In the genomic region with DNA sequence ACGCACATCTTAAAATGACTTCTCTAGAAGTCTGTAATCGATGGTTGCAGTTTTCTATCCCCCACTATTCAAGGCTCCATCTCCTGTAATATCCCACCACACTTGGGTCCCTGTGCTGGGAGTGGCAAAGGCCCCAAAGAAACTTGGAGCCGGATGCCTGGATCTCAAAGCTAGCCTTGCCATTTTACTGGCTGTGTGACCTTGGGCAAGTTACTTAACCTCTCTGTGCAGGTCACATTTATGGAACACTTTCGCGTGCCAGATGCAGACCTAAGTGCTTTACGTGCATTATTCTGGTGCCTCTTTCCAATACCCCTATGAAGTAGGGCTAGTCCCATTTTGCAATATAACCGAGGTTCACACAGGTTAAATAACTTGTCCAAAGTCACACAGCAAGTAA, we compare ENCODE assay signal across 26 cellular contexts.
DNase-seq lines count a peak whose midpoint lies in the region; ATAC-seq, FAIRE-seq and TF ChIP-seq lines count a peak whose summit lies in the region.
"Had no signal": no experiment of that assay in that cellular context is flagged by ENCODE, and none has a peak within 500 bp of the region (broad histone marks: within the 10 kb centered on the region; RNA-seq: fewer than 3 reads in every experiment).

No MANE protein-coding gene starts in this region.

- H2AFZ ChIP-seq in HepG2 (ENCODE audit: low read length) (no peak overlapping the region), K562 (ENCODE audit: low read depth, low read length) (no peak overlapping the region), H1 (ENCODE audit: low read length) (no peak overlapping the region)

- ATAC-seq in HepG2 (no peak), right lobe of liver (no peak), K562 (no peak)
- ATAC-seq in stimulated activated naive CD8-positive, alpha-beta T cell treated with anti-CD3 and anti-CD28 coated beads, Interleukin-15, amount 100 ng/mL, for 72 hours = no peak
- ATAC-seq: GM12878 had no signal

- no peak overlapping the region for H2BK5ac ChIP-seq in H1 (ENCODE audit: low read depth, low read length)

- H2BK15ac ChIP-seq in H1 (ENCODE audit: low read length) = no peak overlapping the region

- no peak overlapping the region for H2AK5ac ChIP-seq in H1 (ENCODE audit: low read depth, low read length)

- no peaks in the 10 kb centered on the region for H3K79me1 ChIP-seq in H1 (ENCODE audit: low read depth, low read length)

- H3K4me2 ChIP-seq in HepG2 (ENCODE audit: low read depth, low read length) (no peak overlapping the region), K562 (ENCODE audit: insufficient read depth, low read length) (no peak overlapping the region), H1 (ENCODE audit: insufficient read depth in 1 of 2, low read depth in 2 of 2, low read length in 2 of 2) (no peak overlapping the region)
- H3K4me2 ChIP-seq: BLaER1 had no signal

- H3K27me3 Mint-ChIP-seq in stimulated activated naive CD8-positive, alpha-beta T cell treated with anti-CD3 and anti-CD28 coated beads, Interleukin-15, amount 100 ng/mL, for 72 hours = peaks cover 31% of the 10 kb centered on the region

- H3K14ac ChIP-seq in H1 (ENCODE audit: insufficient read length) = no peak overlapping the region

- no peaks in the 10 kb centered on the region for H3K4me1 Mint-ChIP-seq in stimulated activated naive CD8-positive, alpha-beta T cell treated with anti-CD3 and anti-CD28 coated beads, Interleukin-15, amount 100 ng/mL, for 72 hours
- H3K4me1 Mint-ChIP-seq: CD14-positive monocyte; CD4-positive, alpha-beta memory T cell; CD4-positive, CD25-positive, alpha-beta regulatory T cell; CD8-positive, alpha-beta memory T cell had no signal

- H3K9me3 Mint-ChIP-seq in stimulated activated naive CD8-positive, alpha-beta T cell treated with anti-CD3 and anti-CD28 coated beads, Interleukin-15, amount 100 ng/mL, for 72 hours = no peaks in the 10 kb centered on the region
- H3K9me3 Mint-ChIP-seq: CD4-positive, alpha-beta memory T cell; CD4-positive, CD25-positive, alpha-beta regulatory T cell; CD8-positive, alpha-beta memory T cell had no signal

- no peak for TF ChIP-seq RAD21 in HepG2 (CRISPR knock-in tag; IDR thresholded peaks at IDR 0.05)
- TF ChIP-seq RAD21 in K562 (CRISPR knock-in tag; conservative IDR thresholded peaks at IDR 0.05 in 1 of 2, IDR thresholded peaks at IDR 0.05 in 1 of 2) = no peak
- TF ChIP-seq RAD21 in H1 (IDR thresholded peaks at IDR 0.05 in 1 of 2, conservative IDR thresholded peaks at IDR 0.05 in 1 of 2; ENCODE audit: low read depth in 2 of 2, low read length in 2 of 2) = no peak

- no peak overlapping the region for H3K27ac Mint-ChIP-seq in stimulated activated naive CD8-positive, alpha-beta T cell treated with anti-CD3 and anti-CD28 coated beads, Interleukin-15, amount 100 ng/mL, for 72 hours
- H3K27ac Mint-ChIP-seq: CD4-positive, alpha-beta memory T cell; CD4-positive, CD25-positive, alpha-beta regulatory T cell; CD8-positive, alpha-beta memory T cell had no signal

- CTCF ChIA-PET in HepG2 (lab: Yijun Ruan, JAX; ENCODE audit: low intra/inter-chr PET ratio, low total read pairs) (no interaction called here), K562 (lab: Yijun Ruan, JAX; ENCODE audit: low intra/inter-chr PET ratio) (no interaction called here), H1 (lab: Charles Lee; ENCODE audit: partially characterized antibody) (interaction anchor here (0.6 to 2.3 kb wide), 4 partner anchors 13 to 253 kb away, joined by 3 to 6 read pairs (median 4); no protein-coding TSS in a partner anchor)

- H3K9ac ChIP-seq in HepG2 (ENCODE audit: insufficient read depth, low read depth, low read length) (no peak overlapping the region), K562 (ENCODE audit: insufficient read depth in 1 of 2, low read depth in 2 of 2, low read length in 2 of 2) (no peak overlapping the region), H1 (replicated peaks in 1 of 4; ENCODE audit: extremely low read depth in 1 of 4, low read depth in 3 of 4, low read length in 3 of 4) (no peak overlapping the region)
- H3K9ac ChIP-seq: BLaER1 had no signal

- no peak overlapping the region for H2BK12ac ChIP-seq in H1 (ENCODE audit: low read depth, low read length)

- no peak overlapping the region for H3K18ac ChIP-seq in H1 (ENCODE audit: extremely low read depth, low read length)

- no peak overlapping the region for H2BK20ac ChIP-seq in H1 (ENCODE audit: low read length)

- no peak overlapping the region for H4K5ac ChIP-seq in H1 (ENCODE audit: insufficient read length, low read depth, low read length)

- peaks cover 2 to 47% of the 10 kb centered on the region in 2 experiments; a peak in 3 of 5 replicates for H3K27me3 ChIP-seq in HepG2 (ENCODE audit: control insufficient read depth in 1 of 2, insufficient read depth in 2 of 2, low read length in 2 of 2)
- no peaks in the 10 kb centered on the region for H3K27me3 ChIP-seq in right lobe of liver
- H3K27me3 ChIP-seq in K562 (ENCODE audit: control insufficient read depth in 2 of 2, insufficient read depth in 2 of 2, low read length in 2 of 2) = peaks cover 0 to 9% of the 10 kb centered on the region in 2 experiments; a peak in 1 of 5 replicates
- peaks cover 0 to 3% (median 0%) of the 10 kb centered on the region in 4 experiments; a peak in 1 of 7 replicates for H3K27me3 ChIP-seq in H1 (replicated peaks in 1 of 4; ENCODE audit: control insufficient read depth in 3 of 4, extremely low read depth in 1 of 4, insufficient read depth in 3 of 4, low read length in 3 of 4)
- H3K27me3 ChIP-seq in transverse colon = peaks cover 2% of the 10 kb centered on the region
- H3K27me3 ChIP-seq: BLaER1 had no signal

- no peak overlapping the region for H3K4ac ChIP-seq in H1 (replicated peaks; ENCODE audit: insufficient read length, low read depth, low read length)

- no peak for TF ChIP-seq POLR2A in HepG2 (IDR thresholded peaks at IDR 0.05; ENCODE audit: insufficient read depth in 1 of 2, low read depth in 2 of 2, low read length in 2 of 2)
- no peak for TF ChIP-seq POLR2A in right lobe of liver (IDR thresholded peaks at IDR 0.05)
- TF ChIP-seq POLR2A in K562 (conservative IDR thresholded peaks at IDR 0.05) = no peak
- TF ChIP-seq POLR2A in H1 (IDR thresholded peaks at IDR 0.05; ENCODE audit: control extremely low read depth in 1 of 2, low read depth in 2 of 2, low read length in 2 of 2) = no peak
- TF ChIP-seq POLR2A in transverse colon (IDR thresholded peaks at IDR 0.05) = no peak

- no peaks in the 10 kb centered on the region for H3K23me2 ChIP-seq in H1 (ENCODE audit: low read depth, low read length)

- H4K8ac ChIP-seq in H1 (ENCODE audit: extremely low read depth, insufficient read depth, low read length) = no peak overlapping the region

- H3K4me3 ChIP-seq in HepG2 (replicated peaks in 1 of 3; ENCODE audit: insufficient read depth in 1 of 3, low read depth in 2 of 3, low read length in 3 of 3) = no peak overlapping the region
- H3K4me3 ChIP-seq in right lobe of liver = no peak overlapping the region
- H3K4me3 ChIP-seq in K562 = no peak overlapping the region
- no peak overlapping the region for H3K4me3 ChIP-seq in H1 (ENCODE audit: extremely low read depth in 1 of 4, insufficient read depth in 2 of 4, low read depth in 3 of 4, low read length in 4 of 4)
- H3K4me3 ChIP-seq in transverse colon = no peak overlapping the region
- H3K4me3 ChIP-seq: BLaER1, GM12878 had no signal

- FAIRE-seq in HepG2 (lab: Jason Lieb, UNC) (no peak), K562 (lab: Jason Lieb, UNC) (no peak), H1 (lab: Jason Lieb, UNC) (no peak)
- FAIRE-seq: GM12878, GM12892, GM18507 had no signal

- H3K9me3 ChIP-seq in HepG2 (ENCODE audit: low read length) (no peaks in the 10 kb centered on the region), right lobe of liver (no peaks in the 10 kb centered on the region), K562 (replicated peaks; ENCODE audit: control insufficient read depth, insufficient read depth, low read depth, low read length) (no peaks in the 10 kb centered on the region), H1 (ENCODE audit: insufficient read depth in 2 of 2, low read depth in 1 of 2, low read length in 1 of 2) (no peaks in the 10 kb centered on the region), transverse colon (no peaks in the 10 kb centered on the region)
- H3K9me3 ChIP-seq: BE2C, BLaER1 had no signal

- no TSS peak for BruUV-seq in HepG2 (replicated peaks; lab: Mats Ljungman, UMichigan)
- BruUV-seq in K562 (replicated peaks; lab: Mats Ljungman, UMichigan) = no TSS peak

- no peak overlapping the region for H3K23ac ChIP-seq in H1 (ENCODE audit: insufficient read length)

- WGBS in HepG2 (ENCODE audit: low lambda C conversion rate) = 63% methylated on average over 7 of the region's 7 CpGs
- 78% methylated on average over 7 of the region's 7 CpGs for WGBS in right lobe of liver (ENCODE audit: insufficient coverage, low coverage, low lambda C conversion rate, missing lambda C conversion rate)
- WGBS in K562 (ENCODE audit: insufficient coverage, low coverage, missing lambda C conversion rate) = 4% methylated on average over 7 of the region's 7 CpGs
- WGBS in H1 (ENCODE audit: extremely low coverage in 1 of 2, insufficient coverage in 1 of 2, insufficient read length in 1 of 2, insufficient replicate concordance in 2 of 2, low coverage in 1 of 2, low lambda C conversion rate in 2 of 2, missing lambda C conversion rate in 1 of 2), 2 experiments = 93% methylated on average over 7 of the region's 7 CpGs; no CpG with 5 or more reads in 1 of the 2 experiments
- 88 to 97% methylated on average over 3 to 7 of the region's 7 CpGs for WGBS in transverse colon (ENCODE audit: low coverage in 1 of 2), 2 donors

- no peaks in the 10 kb centered on the region for H3K36me3 ChIP-seq in HepG2 (replicated peaks in 1 of 2; ENCODE audit: control insufficient read depth in 1 of 2, insufficient read depth in 2 of 2, low read length in 2 of 2)
- no peaks in the 10 kb centered on the region for H3K36me3 ChIP-seq in right lobe of liver
- no peaks in the 10 kb centered on the region for H3K36me3 ChIP-seq in K562 (ENCODE audit: control insufficient read depth, insufficient read depth, low read length)
- no peaks in the 10 kb centered on the region for H3K36me3 ChIP-seq in H1 (ENCODE audit: control insufficient read depth in 2 of 4, insufficient read depth in 4 of 4, low read length in 3 of 4)
- H3K36me3 ChIP-seq in transverse colon = no peaks in the 10 kb centered on the region
- H3K36me3 ChIP-seq: BE2C, BLaER1 had no signal

- no peak for TF ChIP-seq CTCF in HepG2 (CRISPR knock-in tag; IDR thresholded peaks at IDR 0.05)
- TF ChIP-seq CTCF in right lobe of liver (IDR thresholded peaks at IDR 0.05) = no peak
- TF ChIP-seq CTCF in K562 (IDR thresholded peaks at IDR 0.05 in 2 of 3, conservative IDR thresholded peaks at IDR 0.05 in 1 of 3; ENCODE audit: insufficient read depth in 2 of 3, low read depth in 1 of 3, low read length in 3 of 3) = no peak
- no peak for TF ChIP-seq CTCF in H1 (IDR thresholded peaks at IDR 0.05; ENCODE audit: control extremely low read depth in 1 of 3, insufficient read depth in 1 of 3, low read depth in 1 of 3, low read length in 3 of 3)
- no peak for TF ChIP-seq CTCF in transverse colon (IDR thresholded peaks at IDR 0.05)

- H3K4me1 ChIP-seq in HepG2 (ENCODE audit: insufficient read depth, low read length) = peaks cover 41% of the 10 kb centered on the region
- H3K4me1 ChIP-seq in right lobe of liver = no peaks in the 10 kb centered on the region
- no peaks in the 10 kb centered on the region for H3K4me1 ChIP-seq in K562 (replicated peaks in 1 of 2; ENCODE audit: control insufficient read depth in 2 of 2, insufficient read depth in 2 of 2, low read length in 2 of 2)
- H3K4me1 ChIP-seq in H1 (replicated peaks in 1 of 4; ENCODE audit: control insufficient read depth in 3 of 4, insufficient read depth in 4 of 4, low read length in 3 of 4) = peaks cover 2 to 15% (median 5%) of the 10 kb centered on the region in 4 experiments
- no peaks in the 10 kb centered on the region for H3K4me1 ChIP-seq in transverse colon
- H3K4me1 ChIP-seq: BE2C, BLaER1 had no signal

- no peaks in the 10 kb centered on the region for H3K9me1 ChIP-seq in K562 (ENCODE audit: control insufficient read depth, insufficient read depth, low read length)

- H3K56ac ChIP-seq in H1 (replicated peaks; ENCODE audit: insufficient read length, low read depth, low read length) = no peak overlapping the region

- H4K91ac ChIP-seq in H1 (replicated peaks; ENCODE audit: insufficient read length, low read length) = no peak overlapping the region

- TF ChIP-seq EP300 in HepG2 (IDR thresholded peaks at IDR 0.05; ENCODE audit: low read depth in 2 of 2, low read length in 2 of 2) (no peak), HepG2 (CRISPR knock-in tag; IDR thresholded peaks at IDR 0.05; ENCODE audit: borderline replicate concordance) (no peak), K562 (IDR thresholded peaks at IDR 0.05; ENCODE audit: low read length) (no peak), H1 (IDR thresholded peaks at IDR 0.05; ENCODE audit: borderline replicate concordance in 1 of 2, low read depth in 2 of 2, low read length in 2 of 2) (no peak), transverse colon (IDR thresholded peaks at IDR 0.05; ENCODE audit: low read depth) (no peak)

- H3K4me3 Mint-ChIP-seq in stimulated activated naive CD8-positive, alpha-beta T cell treated with anti-CD3 and anti-CD28 coated beads, Interleukin-15, amount 100 ng/mL, for 72 hours = no peak overlapping the region
- H3K4me3 Mint-ChIP-seq: CD14-positive monocyte; CD4-positive, alpha-beta memory T cell; CD4-positive, CD25-positive, alpha-beta regulatory T cell; CD8-positive, alpha-beta memory T cell had no signal

- H3K27ac ChIP-seq in HepG2 (ENCODE audit: extremely low read length, insufficient read depth, low read length) (no peak overlapping the region), right lobe of liver (no peak overlapping the region), K562 (ENCODE audit: extremely low read depth, low read depth, low read length) (no peak overlapping the region), H1 (ENCODE audit: low read depth, low read length) (no peak overlapping the region), transverse colon (no peak overlapping the region)
- H3K27ac ChIP-seq: 22Rv1, BLaER1 had no signal

- DNase-seq in HepG2 (ENCODE audit: low spot score) (no peak), right lobe of liver (no peak), K562 (ENCODE audit: extremely low read depth in 1 of 4, low spot score in 3 of 4) (no peak), H1 (ENCODE audit: low read depth in 1 of 2, low spot score in 2 of 2) (no peak), transverse colon (no peak)
- no peak for DNase-seq in stimulated activated naive CD8-positive, alpha-beta T cell treated with anti-CD3 and anti-CD28 coated beads, Interleukin-15, amount 100 ng/mL, for 72 hours
- DNase-seq: ACHN; BE2C; C1 segment of cervical spinal cord; CD4-positive, alpha-beta memory T cell; CD4-positive, CD25-positive, alpha-beta regulatory T cell; CD8-positive, alpha-beta memory T cell; COR-L47; DMS 273 treated with DMSO at 0.1 percent for 48 hours; DMS153; DMS53; DMS79; DND-41; EL; GDM1 had no signal

- H4K20me1 ChIP-seq in HepG2 (ENCODE audit: insufficient read depth, low read length) = no peaks in the 10 kb centered on the region
- no peaks in the 10 kb centered on the region; the same call in 1 of the 2 replicates for H4K20me1 ChIP-seq in K562 (replicated peaks; ENCODE audit: control insufficient read depth, insufficient read depth, low read length)
- no peaks in the 10 kb centered on the region for H4K20me1 ChIP-seq in H1 (replicated peaks in 1 of 2; ENCODE audit: control insufficient read depth in 1 of 2, insufficient read depth in 2 of 2, low read length in 2 of 2)
- H4K20me1 ChIP-seq: BLaER1 had no signal

- in situ Hi-C loops in HepG2 (cut with HindIII; ENCODE audit: extremely low pct_ligation_motif_present, low pct_unique_long_range_greater_than_20kb) = no loop called here
- in situ Hi-C loops in K562 (cut with MboI) = no loop called here
- in situ Hi-C loops in transverse colon (cut with MboI; ENCODE audit: low pct_ligation_motif_present in 1 of 4, low pct_unique_long_range_greater_than_20kb in 1 of 4, low sequenced_read_pairs in 3 of 4) = loop anchor here in 1 of 4 donors (25.0 kb wide), 1 partner anchor 298 kb away; no protein-coding TSS in a partner anchor

- H2BK120ac ChIP-seq in H1 (replicated peaks; ENCODE audit: low read depth, low read length) = no peak overlapping the region

- intact Hi-C loops in HepG2 (cut with micrococcal nuclease; ENCODE audit: unreplicated experiment) (no loop called here), right lobe of liver (cut with DNase I) (no loop called here), K562 (cut with micrococcal nuclease) (no loop called here), transverse colon (cut with DNase I; ENCODE audit: low total_unique reads) (no loop called here)

- H3K79me2 ChIP-seq in HepG2 (ENCODE audit: insufficient read depth, low read length) (no peaks in the 10 kb centered on the region), K562 (ENCODE audit: control insufficient read depth, insufficient read depth, low read length) (no peaks in the 10 kb centered on the region), H1 (ENCODE audit: control insufficient read depth in 1 of 2, insufficient read depth in 2 of 2, low read length in 2 of 2) (no peaks in the 10 kb centered on the region)

- POLR2A ChIA-PET in HepG2 (lab: Yijun Ruan, JAX) = no interaction called here
- POLR2A ChIA-PET in K562 (lab: Yijun Ruan, JAX) = no interaction called here
- POLR2A ChIA-PET in H1 (lab: Charles Lee; ENCODE audit: partially characterized antibody) = no interaction called here

Comparison
In these comparisons a context has a peak if more than half of its experiments do, and no peak if none do; other contexts are left out.
1. Of the 241 proteins assayed by ChIP-seq in both HepG2 and K562: peak only in HepG2: none; only in K562: ZFP36; in both: none; in neither: 239; mixed calls (peak in some experiments, not most) for 1.